ENCODE assay signal across 8 cellular contexts in the genomic region with DNA sequence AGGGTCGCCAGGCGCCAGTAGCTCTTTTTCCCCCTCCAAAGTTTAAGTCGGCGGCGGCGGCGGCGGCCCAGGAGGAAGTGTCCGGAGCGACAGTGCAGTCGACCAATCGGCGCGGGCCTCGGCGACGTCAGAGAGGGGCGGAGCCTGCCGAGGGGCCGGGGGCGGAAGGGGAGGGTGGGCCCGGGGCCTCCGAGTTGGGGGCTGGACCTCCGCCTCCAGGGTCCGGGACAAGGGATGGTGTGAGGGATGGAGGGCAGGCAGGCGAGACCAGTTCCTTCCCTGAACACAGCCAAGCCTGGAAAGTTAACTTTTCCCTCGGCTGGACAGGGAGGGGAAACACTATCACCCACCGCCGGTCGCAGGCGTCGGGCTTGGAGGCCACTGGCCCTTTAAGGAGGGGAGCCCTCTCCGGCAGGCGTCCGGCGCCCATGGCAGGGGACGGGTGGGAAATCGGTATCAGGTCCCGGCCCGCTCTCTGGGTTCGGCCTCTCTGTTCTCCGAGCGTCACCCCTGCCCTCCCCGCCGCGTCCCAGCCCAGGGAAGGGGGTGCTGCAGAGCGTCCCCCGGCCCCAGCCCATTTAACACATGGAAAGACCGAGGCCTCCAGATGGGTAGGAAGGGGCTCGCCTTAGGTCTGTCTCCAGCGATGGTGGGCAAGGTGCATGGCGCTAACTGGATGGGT. TPM values are rescaled to one million over a fixed set of nuclear protein-coding genes. Genes with fewer than 3 reads are reported as not detected.
DNase-seq lines count a peak whose midpoint lies in the region; ATAC-seq, FAIRE-seq and TF ChIP-seq lines count a peak whose summit lies in the region.

PRKD2 (minus strand) TSS at position 81 of the 682 bp plus-strand sequence. CDS start 744 bp downstream, outside the sequence.

- TF ChIP-seq RAD21 in HCT116 (IDR thresholded peaks at IDR 0.05; ENCODE audit: low read depth) = no peak

- H3F3A ChIP-seq in DOHH2 (ENCODE audit: control insufficient read depth, insufficient read depth) (peaks cover 35% of the 10 kb centered on the region), smooth muscle cell (ENCODE audit: low read depth) (peaks cover 9% of the 10 kb centered on the region)

- no peaks in the 10 kb centered on the region for H3K27me3 ChIP-seq in DOHH2 (ENCODE audit: control insufficient read depth, low read length)
- H3K27me3 ChIP-seq in HCT116 (ENCODE audit: insufficient read depth, low read length) = no peaks in the 10 kb centered on the region
- H3K27me3 ChIP-seq in bronchial epithelial cell (ENCODE audit: control insufficient read depth, insufficient read depth, low read length) = no peaks in the 10 kb centered on the region
- H3K27me3 ChIP-seq in smooth muscle cell (ENCODE audit: low read depth) = no peaks in the 10 kb centered on the region

- H3K27me3 Mint-ChIP-seq in immature natural killer cell (ENCODE audit: low read depth in 3 of 3) = peaks cover 5 to 12% (median 6%) of the 10 kb centered on the region in 3 donors

- peaks cover 47% of the 10 kb centered on the region for H3K79me2 ChIP-seq in DOHH2 (ENCODE audit: control insufficient read depth, low read length)
- peaks cover 27% of the 10 kb centered on the region for H3K79me2 ChIP-seq in HCT116 (ENCODE audit: insufficient read depth, low read length)
- peaks cover 21% of the 10 kb centered on the region for H3K79me2 ChIP-seq in smooth muscle cell (ENCODE audit: low read depth)

- H3K4me2 ChIP-seq in DOHH2 (ENCODE audit: low read length) = peak within 1 kb of the TSS; percentile 100
- peak within 1 kb of the TSS; percentile 92 for H3K4me2 ChIP-seq in HCT116 (ENCODE audit: low read length)
- peak within 1 kb of the TSS; percentile 98 for H3K4me2 ChIP-seq in smooth muscle cell

- H3K4me1 Mint-ChIP-seq in immature natural killer cell = peaks cover 62 to 66% of the 10 kb centered on the region in 2 donors

- ATAC-seq in HCT116 = peak; percentile 68
- no peak for ATAC-seq in GM18502 (IDR thresholded peaks at IDR 0.05; ENCODE audit: poor library complexity, unreplicated experiment)

- no peaks in the 10 kb centered on the region for H4K20me1 ChIP-seq in DOHH2 (ENCODE audit: control insufficient read depth, insufficient read depth, low read depth, low read length)
- H4K20me1 ChIP-seq in HCT116 (ENCODE audit: insufficient read depth) = no peaks in the 10 kb centered on the region
- H4K20me1 ChIP-seq in smooth muscle cell (ENCODE audit: low read depth) = peaks cover 3% of the 10 kb centered on the region

- H2AFZ ChIP-seq in HCT116 (ENCODE audit: low read depth, low read length, poor library complexity, severe bottlenecking) = no peak within 1 kb of the TSS
- peak within 1 kb of the TSS; percentile 43 for H2AFZ ChIP-seq in smooth muscle cell (ENCODE audit: low read depth)

- intact Hi-C loops in HCT116 (cut with micrococcal nuclease) = no loop called here

- no TSS peak for BruUV-seq in HCT116 (replicated peaks; lab: Mats Ljungman, UMichigan)

- POLR2A ChIA-PET in HCT116 (lab: Charles Lee) = interaction anchor here (0.7 to 1.4 kb wide), 2 partner anchors 15 to 24 kb away, joined by 3 to 5 read pairs; no protein-coding TSS in a partner anchor

- H3K4me1 ChIP-seq in DOHH2 (ENCODE audit: control insufficient read depth, low read length) (peaks cover 71% of the 10 kb centered on the region), HCT116 (ENCODE audit: control insufficient read depth in 1 of 2, insufficient read depth in 2 of 2, low read length in 2 of 2) (peaks cover 10 to 36% of the 10 kb centered on the region in 2 experiments; a peak in 3 of 4 replicates), smooth muscle cell (ENCODE audit: low read depth) (peaks cover 13% of the 10 kb centered on the region)

- no peaks in the 10 kb centered on the region for H3K9me3 ChIP-seq in DOHH2 (ENCODE audit: control insufficient read depth, insufficient read depth, low read length)
- H3K9me3 ChIP-seq in HCT116 (ENCODE audit: control insufficient read depth in 1 of 2, insufficient read depth in 1 of 2, low read depth in 1 of 2, low read length in 2 of 2) = no peaks in the 10 kb centered on the region
- H3K9me3 ChIP-seq in smooth muscle cell (replicated peaks; ENCODE audit: low read depth) = no peaks in the 10 kb centered on the region

- peak within 1 kb of the TSS; percentile 93 to 98 (median 98) for H3K27ac Mint-ChIP-seq in immature natural killer cell

- 4% methylated on average over 26 of the region's 52 CpGs for WGBS in smooth muscle cell (ENCODE audit: low lambda C conversion rate)

- CTCF ChIA-PET in HCT116 (lab: Charles Lee) = interaction anchor here (0.6 to 1.9 kb wide), 3 partner anchors 10 to 44 kb away, joined by 3 to 5 read pairs (median 4); no protein-coding TSS in a partner anchor

- H3K4me3 ChIP-seq in DOHH2 (ENCODE audit: low read length) (peak within 1 kb of the TSS; percentile 88), HCT116 (replicated peaks in 1 of 2; ENCODE audit: low read depth in 1 of 2, low read length in 2 of 2) (peak within 1 kb of the TSS; percentile 82 to 90), bronchial epithelial cell (ENCODE audit: low read depth, low read length) (peak within 1 kb of the TSS; percentile 83), smooth muscle cell (peak within 1 kb of the TSS; percentile 94)

- FAIRE-seq in bronchial epithelial cell (lab: Jason Lieb, UNC) = no peak

- DNase-seq in HCT116 (ENCODE audit: low read depth, low spot score) (no peak), NCI-H2171 treated with DMSO at 0.1 percent for 48 hours (lab: John Stamatoyannopoulos, UW) (peak; percentile 58), bronchial epithelial cell (ENCODE audit: low read depth) (peak; percentile 31), immature natural killer cell (peak; percentile 83 to 84 (median 83)), smooth muscle cell (lab: John Stamatoyannopoulos, UW; ENCODE audit: unreplicated experiment) (peak; percentile 69)
- peak; percentile 80 to 86 (median 82) for DNase-seq in activated CD4-positive, CD25-positive, alpha-beta regulatory T cell (lab: John Stamatoyannopoulos, UW)

- RAD21 ChIA-PET in HCT116 (lab: Charles Lee; ENCODE audit: low non-redundant PET in 1 of 2, low total read pairs in 2 of 2, uncharacterized antibody in 2 of 2, unreplicated experiment in 2 of 2) = no interaction called here

- peak within 1 kb of the TSS; percentile 94 to 96 (median 95) for H3K4me3 Mint-ChIP-seq in immature natural killer cell

- H3K9ac ChIP-seq in HCT116 (ENCODE audit: low read length) = peak within 1 kb of the TSS; percentile 84
- H3K9ac ChIP-seq in smooth muscle cell (ENCODE audit: low read depth) = peak within 1 kb of the TSS; percentile 90

- TF ChIP-seq POLR2A in HCT116 (IDR thresholded peaks at IDR 0.05; ENCODE audit: borderline replicate concordance, extremely low read depth, insufficient read depth, insufficient read length) = no peak

- H3K27ac ChIP-seq in DOHH2 (ENCODE audit: low read depth, low read length) = peak within 1 kb of the TSS; percentile 93
- H3K27ac ChIP-seq in HCT116 (ENCODE audit: low read depth, low read length) = peak within 1 kb of the TSS; percentile 90
- H3K27ac ChIP-seq in smooth muscle cell (ENCODE audit: low read depth) = peak within 1 kb of the TSS; percentile 63

- no peaks in the 10 kb centered on the region for H3K9me2 ChIP-seq in DOHH2 (replicated peaks; ENCODE audit: control insufficient read depth, low read length)
- H3K9me2 ChIP-seq in HCT116 (ENCODE audit: insufficient read depth) = no peaks in the 10 kb centered on the region

- H3K36me3 Mint-ChIP-seq in immature natural killer cell = peaks cover 4 to 12% (median 5%) of the 10 kb centered on the region in 3 donors

- no peaks in the 10 kb centered on the region for H3K9me3 Mint-ChIP-seq in immature natural killer cell

- peaks cover 76% of the 10 kb centered on the region for H3K36me3 ChIP-seq in DOHH2 (ENCODE audit: control insufficient read depth, low read length)
- peaks cover 2 to 23% of the 10 kb centered on the region in 2 experiments; a peak in 3 of 4 replicates for H3K36me3 ChIP-seq in HCT116 (ENCODE audit: control insufficient read depth in 1 of 2, insufficient read depth in 2 of 2, low read length in 2 of 2)
- H3K36me3 ChIP-seq in bronchial epithelial cell (ENCODE audit: control insufficient read depth, insufficient read depth, low read length) = peaks cover 15% of the 10 kb centered on the region
- H3K36me3 ChIP-seq in smooth muscle cell (ENCODE audit: low read depth) = no peaks in the 10 kb centered on the region

- TF ChIP-seq CTCF in DOHH2 (IDR thresholded peaks at IDR 0.05; ENCODE audit: low read depth, low read length, poor library complexity, severe bottlenecking) (no peak), HCT116 (IDR thresholded peaks at IDR 0.05 in 2 of 3, conservative IDR thresholded peaks at IDR 0.05 in 1 of 3; ENCODE audit: borderline replicate concordance in 1 of 3, insufficient read depth in 1 of 3, low read depth in 2 of 3, low read length in 2 of 3) (no peak), bronchial epithelial cell (IDR thresholded peaks at IDR 0.05; ENCODE audit: insufficient read depth, low read length, severe bottlenecking) (no peak), smooth muscle cell (IDR thresholded peaks at IDR 0.05; ENCODE audit: borderline replicate concordance, insufficient read depth, poor library complexity, severe bottlenecking) (no peak)

TF ChIP-seq in HCT116, 20 proteins besides CTCF, POLR2A, EP300 and RAD21 (continues in another document):
- TF ChIP-seq YY1 (IDR thresholded peaks at IDR 0.05; ENCODE audit: extremely low read depth, insufficient replicate concordance, low read depth, low read length) = no peak
- peak; percentile 56 for TF ChIP-seq POLR2AphosphoS5 (IDR thresholded peaks at IDR 0.05; ENCODE audit: low read depth, low read length)
- no peak for TF ChIP-seq EZH2 (IDR thresholded peaks at IDR 0.05)
- no peak for TF ChIP-seq SRF (IDR thresholded peaks at IDR 0.05; ENCODE audit: low read depth)
- TF ChIP-seq CEBPB (IDR thresholded peaks at IDR 0.05; ENCODE audit: low read depth) = no peak
- peak; percentile 71 for TF ChIP-seq SP1 (IDR thresholded peaks at IDR 0.05; ENCODE audit: low read depth)
- TF ChIP-seq EZH2phosphoT487 (IDR thresholded peaks at IDR 0.05; ENCODE audit: borderline replicate concordance) = no peak
- TF ChIP-seq, protein P1, sequence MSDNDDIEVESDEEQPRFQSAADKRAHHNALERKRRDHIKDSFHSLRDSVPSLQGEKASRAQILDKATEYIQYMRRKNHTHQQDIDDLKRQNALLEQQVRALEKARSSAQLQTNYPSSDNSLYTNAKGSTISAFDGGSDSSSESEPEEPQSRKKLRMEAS (IDR thresholded peaks at IDR 0.05) = 0 out of 2 replicates have a peak, but pooled peaks have one; percentile 7

RNA-seq across cellular contexts. Expression of gene PRKD2, which starts in this region (rescaled TPM):
- total RNA-seq in HCT116 (2021; ENCODE audit: unreplicated experiment) (73.5 TPM), bronchial epithelial cell (18.8 and 24.5 TPM in 2 replicates), smooth muscle cell (8.6 and 24.2 TPM in 2 replicates)
- 62.1 and 81.0 TPM in 2 replicates for polyA plus RNA-seq in HCT116 (2012)
- polyA plus RNA-seq in immature natural killer cell (100 to 1,000 TPM in 1 of 3 donors, 10 to 100 TPM in 2; 36.3 to 116 (median 36.3) TPM), smooth muscle cell (34.6 and 45.9 TPM in 2 replicates)
